Comparison of ENCODE assay signal across 2 cellular contexts in genomic region chr3:122606330-122606729, GRCh38.
TF ChIP-seq lines count a peak whose summit lies in the region.

No MANE protein-coding gene starts in this region.

TF ChIP-seq in GM23338, 12 proteins besides CTCF, POLR2A, EP300 and RAD21:
- TF ChIP-seq NANOG (IDR thresholded peaks at IDR 0.05; ENCODE audit: borderline replicate concordance) (no peak), ZNF462 (CRISPR knock-in tag; IDR thresholded peaks at IDR 0.05) (no peak), ZNF114 (CRISPR knock-in tag; IDR thresholded peaks at IDR 0.05) (no peak), ZNF331 (CRISPR knock-in tag; IDR thresholded peaks at IDR 0.05; ENCODE audit: low read depth) (no peak), EZH2phosphoT487 (IDR thresholded peaks at IDR 0.05; ENCODE audit: unreplicated experiment) (no peak), ETS1 (IDR thresholded peaks at IDR 0.05) (no peak), JUNB (IDR thresholded peaks at IDR 0.05; ENCODE audit: unreplicated experiment) (no peak), STAT1 (IDR thresholded peaks at IDR 0.05; ENCODE audit: unreplicated experiment) (no peak), CREB1 (CRISPR knock-in tag; IDR thresholded peaks at IDR 0.05; ENCODE audit: low read depth) (no peak), POLR2AphosphoS5 (IDR thresholded peaks at IDR 0.05; ENCODE audit: low read depth) (no peak)

TF ChIP-seq in H1, 55 proteins besides CTCF, POLR2A, EP300 and RAD21:
- TF ChIP-seq NANOG (IDR thresholded peaks at IDR 0.05; ENCODE audit: insufficient read depth, low read depth, low read length, poor library complexity, severe bottlenecking): no peak
- TF ChIP-seq TEAD4 (IDR thresholded peaks at IDR 0.05; ENCODE audit: low read depth, low read length): no peak
- TF ChIP-seq HDAC6 (IDR thresholded peaks at IDR 0.05; ENCODE audit: low read depth, low read length): no peak
- no peak for TF ChIP-seq ASH2L (IDR thresholded peaks at IDR 0.05; ENCODE audit: low read length)
- no peak for TF ChIP-seq SIRT6 (IDR thresholded peaks at IDR 0.05; ENCODE audit: low read length)
